In genomic region chr18:74596959-74597661, GRCh38 we compare ENCODE assay signal across 8 cellular contexts. TPM values are rescaled to one million over a fixed set of nuclear protein-coding genes. Genes with fewer than 3 reads are reported as not detected.
DNase-seq lines count a peak whose midpoint lies in the region; ATAC-seq, FAIRE-seq and TF ChIP-seq lines count a peak whose summit lies in the region.

No MANE protein-coding gene starts in this region.

- peaks cover 33% of the 10 kb centered on the region for H3K79me2 ChIP-seq in endothelial cell of umbilical vein (ENCODE audit: control insufficient read depth, insufficient read depth, low read length)

- no peaks in the 10 kb centered on the region for H3K9me1 ChIP-seq in endothelial cell of umbilical vein (replicated peaks; ENCODE audit: control insufficient read depth, extremely low read depth, insufficient read depth, low read length)

- H4K20me1 ChIP-seq in endothelial cell of umbilical vein (replicated peaks; ENCODE audit: control insufficient read depth, extremely low read depth, insufficient read depth, low read length) = no peaks in the 10 kb centered on the region

- no peak for TF ChIP-seq CTCF in endothelial cell of umbilical vein (IDR thresholded peaks at IDR 0.05; ENCODE audit: extremely low read depth in 1 of 2, insufficient read depth in 1 of 2, low read depth in 1 of 2, low read length in 2 of 2)

- H3K36me3 ChIP-seq in endothelial cell of umbilical vein (ENCODE audit: control insufficient read depth in 2 of 2, extremely low read depth in 1 of 2, insufficient read depth in 2 of 2, low read length in 2 of 2) = no peaks in the 10 kb centered on the region
- no peaks in the 10 kb centered on the region for H3K36me3 ChIP-seq in mucosa of stomach (ENCODE audit: control insufficient read depth, insufficient read depth, low read length)

- ATAC-seq in GM18868 (IDR thresholded peaks at IDR 0.05; ENCODE audit: unreplicated experiment) (peak; percentile 24), HG03108 (IDR thresholded peaks at IDR 0.05; ENCODE audit: unreplicated experiment) (peak; percentile 38)

- CTCF ChIA-PET in endothelial cell of umbilical vein (lab: Charles Lee) = interaction anchor here (1.2 kb wide), 1 partner anchor 31 kb away, joined by 3 read pairs; no protein-coding TSS in a partner anchor

- FAIRE-seq in endothelial cell of umbilical vein (lab: Jason Lieb, UNC) = peak; percentile 57

- intact Hi-C loops in endothelial cell of umbilical vein (cut with micrococcal nuclease) = loop anchor here (1.0 to 5.0 kb wide), 4 partner anchors 305 to 1896 kb away; partner anchors contain the start of genes PTGR3 and TIMM21

- H3K9me3 ChIP-seq in endothelial cell of umbilical vein (replicated peaks; ENCODE audit: control insufficient read depth, insufficient read depth, low read length) (no peaks in the 10 kb centered on the region), mucosa of stomach (ENCODE audit: control insufficient read depth, low read length) (no peaks in the 10 kb centered on the region)

- no peaks in the 10 kb centered on the region for H3K27me3 ChIP-seq in endothelial cell of umbilical vein (ENCODE audit: control insufficient read depth in 2 of 2, insufficient read depth in 2 of 2, low read length in 2 of 2)
- no peaks in the 10 kb centered on the region for H3K27me3 ChIP-seq in mucosa of stomach (ENCODE audit: control insufficient read depth, insufficient read depth, low read length)

- DNase-seq in AG20443 (ENCODE audit: low spot score) = peak; percentile 78
- peak; percentile 53 for DNase-seq in NCI-H774 (lab: John Stamatoyannopoulos, UW)
- DNase-seq in activated CD8-positive, alpha-beta memory T cell treated with anti-CD3 and anti-CD28 coated beads, Interleukin-2, amount 50 U/mL, for 1 hour (ENCODE audit: extremely low read depth) = peak; percentile 56
- DNase-seq in endothelial cell of umbilical vein (ENCODE audit: low read depth, low spot score) = peak; percentile 78
- DNase-seq in stimulated activated CD8-positive, alpha-beta memory T cell treated with anti-CD3 and anti-CD28 coated beads, Interleukin-7, amount 100 ng/mL, for 1 hour (ENCODE audit: low read depth in 2 of 2) = peak; percentile 39 to 45

- peak overlapping the region; percentile 99 for H3K27ac ChIP-seq in endothelial cell of umbilical vein (ENCODE audit: insufficient read depth, low read depth, low read length)

- dilution Hi-C loops in endothelial cell of umbilical vein (cut with MboI; ENCODE audit: extremely low pct_ligation_motif_present, low sequenced_read_pairs) = no loop called here

- H3K4me1 ChIP-seq in endothelial cell of umbilical vein (ENCODE audit: control insufficient read depth, extremely low read depth, insufficient read depth, low read length) = peaks cover 15% of the 10 kb centered on the region
- no peaks in the 10 kb centered on the region for H3K4me1 ChIP-seq in mucosa of stomach (ENCODE audit: control insufficient read depth, insufficient read depth, low read length)

- peak overlapping the region; percentile 88 to 98 (median 97) for H3K4me3 ChIP-seq in endothelial cell of umbilical vein (replicated peaks in 1 of 3; ENCODE audit: insufficient read depth in 1 of 3, low read depth in 1 of 3, low read length in 3 of 3)
- peak overlapping the region; percentile 61 for H3K4me3 ChIP-seq in mucosa of stomach (ENCODE audit: low read length)

- POLR2A ChIA-PET in endothelial cell of umbilical vein (lab: Charles Lee) = interaction anchor here (0.6 kb wide), 1 partner anchor 149 kb away, joined by 4 read pairs; no protein-coding TSS in a partner anchor

- H2AFZ ChIP-seq in endothelial cell of umbilical vein (ENCODE audit: low read depth, low read length) = peak overlapping the region; percentile 94

- TSS peak; percentile 64 for BruUV-seq in endothelial cell of umbilical vein (replicated peaks; lab: Mats Ljungman, UMichigan)

- peak; percentile 46 for TF ChIP-seq POLR2A in endothelial cell of umbilical vein (IDR thresholded peaks at IDR 0.05; ENCODE audit: low read depth, low read length)

- peak overlapping the region; percentile 75 for H3K4me2 ChIP-seq in endothelial cell of umbilical vein (ENCODE audit: insufficient read depth, low read length)

- H3K9ac ChIP-seq in endothelial cell of umbilical vein (replicated peaks; ENCODE audit: extremely low read depth, insufficient read depth, low read length) = peak overlapping the region; percentile 100
- H3K9ac ChIP-seq in mucosa of stomach (ENCODE audit: low read length) = peak overlapping the region; percentile 94

TF ChIP-seq in endothelial cell of umbilical vein, 7 proteins besides CTCF, POLR2A, EP300 and RAD21:
- TF ChIP-seq POLR2AphosphoS5 (IDR thresholded peaks at IDR 0.05; ENCODE audit: insufficient read depth, low read depth, low read length) = peak; percentile 4
- TF ChIP-seq JUN (IDR thresholded peaks at IDR 0.05; ENCODE audit: borderline replicate concordance, insufficient read depth, insufficient read length, low read depth) = no peak
TF ChIP-seq in endothelial cell of umbilical vein: peak in this region for 1.

RNA-seq across cellular contexts. Expression of gene ZNF407, which starts 0.6 kb away (rescaled TPM):
- total RNA-seq in endothelial cell of umbilical vein = 17.3 and 20.1 TPM in 2 replicates
- 3.7 and 3.8 TPM in 2 replicates for polyA plus RNA-seq in endothelial cell of umbilical vein
- polyA plus RNA-seq in endothelial cell of umbilical vein (2011; cell fraction: cytosol; rRNA removed) = 3.5 TPM in 2 replicates
- polyA plus RNA-seq in endothelial cell of umbilical vein (2011; cell fraction: nucleus; rRNA removed) = 16.2 and 16.7 TPM in 2 replicates
- polyA plus RNA-seq in endothelial cell of umbilical vein (2012) = 4.7 and 5.1 TPM in 2 replicates
- polyA minus RNA-seq in endothelial cell of umbilical vein = 29.1 and 35.4 TPM in 2 replicates
- polyA minus RNA-seq in endothelial cell of umbilical vein (2011; cell fraction: cytosol; rRNA and poly(A)+ RNA removed) = 10.7 TPM
- polyA minus RNA-seq in endothelial cell of umbilical vein (2011; cell fraction: nucleus; rRNA and poly(A)+ RNA removed) = 118 and 125 TPM in 2 replicates

Comparison
In these comparisons a context has a peak if more than half of its experiments do, and no peak if none do; other contexts are left out.
1. Peak in every context shown above with its lines: DNase-seq, ATAC-seq, H3K4me3 ChIP-seq and H3K27ac ChIP-seq.